In the genomic region with DNA sequence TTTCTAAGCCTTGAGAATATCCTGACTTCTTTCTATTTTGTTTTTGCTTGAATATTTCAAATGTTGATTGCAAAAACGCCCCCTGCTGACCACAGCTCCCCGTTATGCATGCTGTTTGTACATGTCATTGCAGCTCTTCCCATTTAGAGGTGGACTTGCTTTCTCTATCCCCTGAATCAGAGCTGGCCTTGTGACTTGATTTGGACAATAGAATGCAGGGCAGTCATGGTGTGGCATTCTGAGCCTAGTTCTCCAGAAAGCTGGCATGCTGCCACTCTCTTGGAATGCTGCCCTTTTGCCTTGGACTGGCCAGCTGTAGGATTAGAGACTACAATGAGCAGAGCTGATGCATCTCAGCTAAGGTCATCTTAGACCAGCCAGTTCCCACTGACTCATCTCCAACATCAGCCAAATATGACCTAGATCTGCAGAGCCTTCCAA, we compare ENCODE assay signal across 8 cellular contexts.
DNase-seq lines count a peak whose midpoint lies in the region; ATAC-seq, FAIRE-seq and TF ChIP-seq lines count a peak whose summit lies in the region.

No MANE protein-coding gene starts in this region.

- FAIRE-seq in GM12892 (lab: Jason Lieb, UNC) = no peak

- no peaks in the 10 kb centered on the region for H3K27me3 Mint-ChIP-seq in neural crest cell (ENCODE audit: low read depth)

- peak; percentile 100 for ATAC-seq in SK-N-SH treated with all-trans-retinoic acid at 6 μM for 48 hours

- H3K4me3 Mint-ChIP-seq in neural crest cell = no peak overlapping the region

- H3K9me3 Mint-ChIP-seq in neural crest cell = peaks cover 6% of the 10 kb centered on the region

- H3K9me3 ChIP-seq in BE2C = no peaks in the 10 kb centered on the region

- no peak for TF ChIP-seq POLR2A in erythroblast (IDR thresholded peaks at IDR 0.05; ENCODE audit: low read length)
- TF ChIP-seq POLR2A in GM12892 (IDR thresholded peaks at IDR 0.05; ENCODE audit: low read depth, low read length) = no peak

- peak; percentile 80 for TF ChIP-seq CTCF in BE2C (IDR thresholded peaks at IDR 0.05; ENCODE audit: low read depth, low read length)
- TF ChIP-seq CTCF in HFF-Myc (IDR thresholded peaks at IDR 0.05; ENCODE audit: low read depth, low read length, missing control alignments) = no peak
- peak; percentile 31 for TF ChIP-seq CTCF in neural crest cell (conservative IDR thresholded peaks at IDR 0.05)

- H3K4me1 ChIP-seq in BE2C = no peaks in the 10 kb centered on the region; the same call in 1 of the 2 replicates

- H3K36me3 Mint-ChIP-seq in neural crest cell (ENCODE audit: low read depth) = no peaks in the 10 kb centered on the region

- no peaks in the 10 kb centered on the region for H3K36me3 ChIP-seq in BE2C

- DNase-seq in BE2C (peak; percentile 57), HFF-Myc (ENCODE audit: extremely low read depth, low read depth) (peak; percentile 11), erythroblast (lab: John Stamatoyannopoulos, UW) (peak; percentile 18 to 30), neural crest cell (ENCODE audit: low read depth, low spot score) (peak; percentile 1), retina (no peak), GM12892 (ENCODE audit: insufficient read length) (no peak), NCI-H345 (lab: John Stamatoyannopoulos, UW) (no peak)

- H3K27me3 ChIP-seq in BE2C = no peaks in the 10 kb centered on the region

- no peaks in the 10 kb centered on the region for H3K4me1 Mint-ChIP-seq in neural crest cell

- H3K27ac Mint-ChIP-seq in neural crest cell (ENCODE audit: unreplicated experiment) = no peak overlapping the region

- H3K4me3 ChIP-seq in BE2C (ENCODE audit: low read depth, low read length) (no peak overlapping the region), HFF-Myc (replicated peaks; ENCODE audit: low read depth, low read length) (no peak overlapping the region)

TF ChIP-seq in SK-N-SH treated with all-trans-retinoic acid at 6 μM for 48 hours, 23 proteins besides CTCF, POLR2A, EP300 and RAD21:
- no peak for TF ChIP-seq TSHZ2 (CRISPR knock-in tag; IDR thresholded peaks at IDR 0.05)
- peak; percentile 64; the same call in 1 of the 2 replicates for TF ChIP-seq ISL1 (CRISPR knock-in tag; IDR thresholded peaks at IDR 0.05)
- no peak for TF ChIP-seq ZNF565 (CRISPR knock-in tag; conservative IDR thresholded peaks at IDR 0.05; ENCODE audit: low read depth)
- TF ChIP-seq ARNTL (CRISPR knock-in tag; IDR thresholded peaks at IDR 0.05; ENCODE audit: borderline replicate concordance, low read depth) = no peak
- no peak for TF ChIP-seq ZNF8 (CRISPR knock-in tag; IDR thresholded peaks at IDR 0.05)
- TF ChIP-seq ZFP3 (CRISPR knock-in tag; IDR thresholded peaks at IDR 0.05) = 0 out of 2 replicates have a peak, but pooled peaks have one; percentile 24
- 0 out of 2 replicates have a peak, but pooled peaks have one; percentile 23 for TF ChIP-seq CREB5 (CRISPR knock-in tag; IDR thresholded peaks at IDR 0.05; ENCODE audit: low read depth)
TF ChIP-seq in SK-N-SH treated with all-trans-retinoic acid at 6 μM for 48 hours: peak in this region for 3.

Comparison
In these comparisons a context has a peak if more than half of its experiments do, and no peak if none do; other contexts are left out.
1. DNase-seq: peak in BE2C (single experiment), HFF-Myc (single experiment), erythroblast (2 of 2) and neural crest cell (single experiment); none in retina (single experiment), GM12892 (single experiment) and NCI-H345 (single experiment).